ENCODE assay signal across 16 cellular contexts in the genomic region with DNA sequence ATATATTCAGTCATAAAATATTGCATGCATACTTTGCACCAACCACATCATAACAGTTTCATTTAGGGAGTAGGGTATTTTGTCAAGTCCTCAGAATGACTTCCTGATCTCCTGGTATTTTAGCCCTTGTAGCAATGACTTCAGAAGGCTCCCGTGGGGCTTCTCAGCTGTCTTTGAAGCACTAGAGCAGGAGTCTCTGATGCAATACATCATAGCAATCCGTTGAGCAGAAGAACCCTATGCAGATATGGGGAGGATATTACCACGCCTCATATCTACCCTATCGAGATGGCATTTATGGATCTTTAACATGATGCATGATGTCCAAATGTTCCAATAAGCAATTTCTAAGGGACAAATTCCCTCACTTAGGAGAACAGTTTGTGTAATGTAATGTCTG.
A peak's percentile ranks its signal among the peaks of the same experiment; 100 is the strongest.
DNase-seq lines count a peak whose midpoint lies in the region; ATAC-seq, FAIRE-seq and TF ChIP-seq lines count a peak whose summit lies in the region.
"Had no signal": no experiment of that assay in that cellular context is flagged by ENCODE, and none has a peak within 500 bp of the region (broad histone marks: within the 10 kb centered on the region; RNA-seq: fewer than 3 reads in every experiment).

No MANE protein-coding gene starts in this region.

- FAIRE-seq in astrocyte (lab: Jason Lieb, UNC), result peak; percentile 37
- FAIRE-seq: A204.1, H54 had no signal

- no peaks in the 10 kb centered on the region for H3K4me1 Mint-ChIP-seq in astrocyte (ENCODE audit: low read depth, unreplicated experiment)
- peaks cover 21% of the 10 kb centered on the region for H3K4me1 Mint-ChIP-seq in osteocyte (ENCODE audit: unreplicated experiment)
- H3K4me1 Mint-ChIP-seq in neural progenitor cell, result no peaks in the 10 kb centered on the region
- H3K4me1 Mint-ChIP-seq: B cell; CD4-positive, alpha-beta memory T cell; IgD-negative memory B cell had no signal

- H3K9me3 Mint-ChIP-seq in astrocyte (ENCODE audit: unreplicated experiment) (no peaks in the 10 kb centered on the region), osteocyte (ENCODE audit: unreplicated experiment) (peaks cover 7% of the 10 kb centered on the region), neural progenitor cell (no peaks in the 10 kb centered on the region)
- H3K9me3 Mint-ChIP-seq: IgD-negative memory B cell had no signal

- no peaks in the 10 kb centered on the region for H3K9me3 ChIP-seq in DND-41 (ENCODE audit: insufficient read depth, low read length, severe bottlenecking)
- H3K9me3 ChIP-seq in astrocyte (ENCODE audit: insufficient read depth, low read depth, low read length), result no peaks in the 10 kb centered on the region
- H3K9me3 ChIP-seq in neural progenitor cell (ENCODE audit: low read depth), result no peaks in the 10 kb centered on the region

- H3K27ac Mint-ChIP-seq in astrocyte (ENCODE audit: unreplicated experiment) (no peak overlapping the region), osteocyte (ENCODE audit: unreplicated experiment) (peak overlapping the region; percentile 38), neural progenitor cell (no peak overlapping the region)
- H3K27ac Mint-ChIP-seq: B cell; CD4-positive, alpha-beta memory T cell; IgD-negative memory B cell had no signal

- H3K4me2 ChIP-seq in DND-41 (ENCODE audit: insufficient read depth, low read length), result peak overlapping the region; percentile 60
- no peak overlapping the region for H3K4me2 ChIP-seq in astrocyte (ENCODE audit: low read length)
- H3K4me2 ChIP-seq in neural progenitor cell, result no peak overlapping the region

- no peak for TF ChIP-seq CTCF in DND-41 (IDR thresholded peaks at IDR 0.05; ENCODE audit: borderline replicate concordance, extremely low read depth, low read length, poor library complexity, severe bottlenecking)
- TF ChIP-seq CTCF in astrocyte (IDR thresholded peaks at IDR 0.05; ENCODE audit: insufficient read depth, low read depth, low read length), result no peak
- TF ChIP-seq CTCF in osteocyte (IDR thresholded peaks at IDR 0.05), result no peak
- TF ChIP-seq CTCF in neural progenitor cell (IDR thresholded peaks at IDR 0.05), result no peak

- no peaks in the 10 kb centered on the region for H3K27me3 ChIP-seq in DND-41 (ENCODE audit: insufficient read depth, low read length, poor library complexity)
- H3K27me3 ChIP-seq in astrocyte (ENCODE audit: insufficient read depth, low read length), result no peaks in the 10 kb centered on the region
- H3K27me3 ChIP-seq in neural progenitor cell, result no peaks in the 10 kb centered on the region

- H2AFZ ChIP-seq in DND-41 (ENCODE audit: low read depth, low read length) (peak overlapping the region; percentile 64; the same call in 1 of the 2 replicates), astrocyte (ENCODE audit: low read depth, low read length) (no peak overlapping the region), neural progenitor cell (replicated peaks) (no peak overlapping the region)
- H2AFZ ChIP-seq: GM23248 had no signal

- H3K36me3 Mint-ChIP-seq in astrocyte (ENCODE audit: low read depth, unreplicated experiment) (no peaks in the 10 kb centered on the region), osteocyte (ENCODE audit: unreplicated experiment) (peaks cover 4% of the 10 kb centered on the region), neural progenitor cell (peaks cover 4% of the 10 kb centered on the region)
- H3K36me3 Mint-ChIP-seq: CD4-positive, alpha-beta memory T cell had no signal

- ATAC-seq in DND-41 (ENCODE audit: insufficient read depth, low read depth) (peak; percentile 94), HG03571 (IDR thresholded peaks at IDR 0.05; ENCODE audit: unreplicated experiment) (no peak)
- ATAC-seq: HCT116 had no signal

- no peaks in the 10 kb centered on the region for H3K79me2 ChIP-seq in DND-41 (ENCODE audit: insufficient read depth, low read length)
- H3K79me2 ChIP-seq in astrocyte (ENCODE audit: insufficient read depth, low read length), result no peaks in the 10 kb centered on the region
- no peaks in the 10 kb centered on the region for H3K79me2 ChIP-seq in neural progenitor cell (ENCODE audit: low read depth)

- no peaks in the 10 kb centered on the region for H3F3A ChIP-seq in neural progenitor cell (ENCODE audit: low read depth)

- H3K27me3 Mint-ChIP-seq in astrocyte (ENCODE audit: low read depth, unreplicated experiment), result no peaks in the 10 kb centered on the region
- no peaks in the 10 kb centered on the region for H3K27me3 Mint-ChIP-seq in osteocyte (ENCODE audit: unreplicated experiment)
- H3K27me3 Mint-ChIP-seq in neural progenitor cell (ENCODE audit: insufficient read depth, low read depth), result peaks cover 2% of the 10 kb centered on the region
- H3K27me3 Mint-ChIP-seq: B cell, IgD-negative memory B cell had no signal

- H3K4me3 Mint-ChIP-seq in astrocyte (ENCODE audit: unreplicated experiment), result no peak overlapping the region
- H3K4me3 Mint-ChIP-seq in osteocyte (ENCODE audit: unreplicated experiment), result no peak overlapping the region
- H3K4me3 Mint-ChIP-seq in neural progenitor cell, result no peak overlapping the region
- H3K4me3 Mint-ChIP-seq: B cell; CD4-positive, alpha-beta memory T cell; IgD-negative memory B cell had no signal

- H4K20me1 ChIP-seq in DND-41 (ENCODE audit: insufficient read depth, low read length) (no peaks in the 10 kb centered on the region), astrocyte (ENCODE audit: insufficient read depth, low read length) (no peaks in the 10 kb centered on the region), neural progenitor cell (ENCODE audit: low read depth) (no peaks in the 10 kb centered on the region)

- H3K9ac ChIP-seq in DND-41 (ENCODE audit: low read depth, low read length) (no peak overlapping the region; the same call in 1 of the 2 replicates), astrocyte (ENCODE audit: low read length) (no peak overlapping the region), neural progenitor cell (no peak overlapping the region)
- H3K9ac ChIP-seq: GM23248 had no signal

- peaks cover 28% of the 10 kb centered on the region for H3K4me1 ChIP-seq in DND-41 (ENCODE audit: insufficient read depth, low read length)
- no peaks in the 10 kb centered on the region for H3K4me1 ChIP-seq in astrocyte (ENCODE audit: insufficient read depth, low read length)
- no peaks in the 10 kb centered on the region for H3K4me1 ChIP-seq in neural progenitor cell

- no peak overlapping the region for H3K4me3 ChIP-seq in DND-41 (ENCODE audit: low read depth in 1 of 2, low read length in 2 of 2)
- no peak overlapping the region for H3K4me3 ChIP-seq in astrocyte (ENCODE audit: insufficient read depth, low read depth, low read length)
- H3K4me3 ChIP-seq in neural progenitor cell, result no peak overlapping the region
- H3K4me3 ChIP-seq: GM23248 had no signal

- H3K36me3 ChIP-seq in DND-41 (ENCODE audit: insufficient read depth, low read length), result no peaks in the 10 kb centered on the region
- H3K36me3 ChIP-seq in astrocyte (ENCODE audit: insufficient read depth, low read length), result no peaks in the 10 kb centered on the region
- H3K36me3 ChIP-seq in neural progenitor cell, result no peaks in the 10 kb centered on the region

- peak; percentile 57 for DNase-seq in DND-41
- peak; percentile 14 for DNase-seq in LHCN-M2 (ENCODE audit: low read depth)
- DNase-seq in astrocyte (ENCODE audit: low read depth), result no peak
- DNase-seq in osteocyte (ENCODE audit: extremely low spot score, unreplicated experiment), result no peak
- DNase-seq in neural progenitor cell (ENCODE audit: low spot score), result no peak
- no peak for DNase-seq in MV-4-11 (lab: John Stamatoyannopoulos, UW)
- DNase-seq: CD4-positive, alpha-beta memory T cell; GF-D8; GM23248 had no signal

- H3K27ac ChIP-seq in DND-41 (ENCODE audit: low read length) (peak overlapping the region; percentile 87), astrocyte (ENCODE audit: low read depth, low read length) (no peak overlapping the region), neural progenitor cell (no peak overlapping the region)
- H3K27ac ChIP-seq: C4-2B, GM23248 had no signal

Comparison
In these comparisons a context has a peak if more than half of its experiments do, and no peak if none do; other contexts are left out.
1. DNase-seq: peak in DND-41 (single experiment) and LHCN-M2 (single experiment); none in astrocyte (single experiment), osteocyte (single experiment), neural progenitor cell (single experiment) and MV-4-11 (single experiment).